In the genomic region with DNA sequence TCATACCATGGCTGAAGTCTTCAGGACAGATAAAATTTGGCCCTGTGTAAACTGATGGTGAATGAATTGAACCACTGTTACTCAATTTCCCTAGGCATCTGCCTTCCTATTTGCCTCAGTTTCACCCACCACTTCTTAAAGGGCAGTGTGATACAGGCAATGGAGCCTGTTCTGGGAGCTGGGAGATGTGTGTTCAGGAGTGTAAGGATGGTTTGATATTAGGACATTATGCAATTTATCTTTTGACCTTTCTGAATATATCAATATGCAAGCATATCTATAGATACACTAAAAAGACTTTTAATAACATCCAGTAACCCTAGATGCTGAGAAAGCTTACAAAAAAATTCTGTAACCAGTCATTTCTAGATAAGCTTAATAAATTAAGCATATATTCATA, we compare ENCODE assay signal across 10 cellular contexts. TPM values are rescaled to one million over a fixed set of nuclear protein-coding genes. Genes with fewer than 3 reads are reported as not detected.
DNase-seq lines count a peak whose midpoint lies in the region; ATAC-seq, FAIRE-seq and TF ChIP-seq lines count a peak whose summit lies in the region.
"Had no signal": no experiment of that assay in that cellular context is flagged by ENCODE, and none has a peak within 500 bp of the region (broad histone marks: within the 10 kb centered on the region; RNA-seq: fewer than 3 reads in every experiment).

No MANE protein-coding gene starts in this region.

- no peak for TF ChIP-seq RAD21 in K562 (CRISPR knock-in tag; conservative IDR thresholded peaks at IDR 0.05 in 1 of 2, IDR thresholded peaks at IDR 0.05 in 1 of 2)

- H3K4me2 ChIP-seq in K562 (ENCODE audit: insufficient read depth, low read length): peak overlapping the region; percentile 82

- H3K4me1 Mint-ChIP-seq in natural killer cell (peaks cover 5 to 16% of the 10 kb centered on the region in 2 donors), endothelial cell (ENCODE audit: unreplicated experiment) (no peaks in the 10 kb centered on the region)

- peak overlapping the region; percentile 66 for H3K4me3 ChIP-seq in A673 (ENCODE audit: low read depth, low read length, poor library complexity, severe bottlenecking)
- H3K4me3 ChIP-seq in K562: no peak overlapping the region
- H3K4me3 ChIP-seq in brain microvascular endothelial cell (ENCODE audit: low read depth, low read length): no peak overlapping the region

- intact Hi-C loops in A673 (cut with micrococcal nuclease; ENCODE audit: unreplicated experiment): no loop called here
- intact Hi-C loops in K562 (cut with micrococcal nuclease): no loop called here
- intact Hi-C loops in natural killer cell (cut with micrococcal nuclease): no loop called here

- TF ChIP-seq EP300 in K562 (IDR thresholded peaks at IDR 0.05; ENCODE audit: low read length): no peak

- POLR2A ChIA-PET in A673 (lab: Charles Lee; ENCODE audit: low non-redundant PET): no interaction called here
- POLR2A ChIA-PET in K562 (lab: Yijun Ruan, JAX): interaction anchor here (0.8 to 1.0 kb wide), 2 partner anchors 181 to 656 kb away, joined by 3 read pairs; a partner anchor contains a TSS

- TF ChIP-seq CTCF in A673 (conservative IDR thresholded peaks at IDR 0.05; ENCODE audit: low read depth, low read length): no peak
- no peak for TF ChIP-seq CTCF in K562 (IDR thresholded peaks at IDR 0.05 in 2 of 3, conservative IDR thresholded peaks at IDR 0.05 in 1 of 3; ENCODE audit: insufficient read depth in 2 of 3, low read depth in 1 of 3, low read length in 3 of 3)
- no peak for TF ChIP-seq CTCF in natural killer cell (IDR thresholded peaks at IDR 0.05)
- no peak for TF ChIP-seq CTCF in endothelial cell (IDR thresholded peaks at IDR 0.05; ENCODE audit: unreplicated experiment)
- no peak for TF ChIP-seq CTCF in brain microvascular endothelial cell (IDR thresholded peaks at IDR 0.05; ENCODE audit: low read depth, low read length, missing control alignments)

- H3K27me3 ChIP-seq in A673 (replicated peaks; ENCODE audit: insufficient read depth, low read depth, low read length, poor library complexity) (no peaks in the 10 kb centered on the region), K562 (ENCODE audit: control insufficient read depth in 2 of 2, insufficient read depth in 2 of 2, low read length in 2 of 2) (peaks cover 2 to 11% of the 10 kb centered on the region in 2 experiments; a peak in 1 of 5 replicates), brain microvascular endothelial cell (replicated peaks) (no peaks in the 10 kb centered on the region)

- H3K4me3 Mint-ChIP-seq in natural killer cell (peak overlapping the region; percentile 75), endothelial cell (ENCODE audit: unreplicated experiment) (no peak overlapping the region)

- DNase-seq in A673 (ENCODE audit: low spot score): no peak
- no peak for DNase-seq in K562 (ENCODE audit: extremely low read depth in 1 of 4, low spot score in 3 of 4)
- DNase-seq in natural killer cell: no peak
- no peak for DNase-seq in activated CD8-positive, alpha-beta memory T cell treated with anti-CD3 and anti-CD28 coated beads, Interleukin-2, amount 50 U/mL, for 4 hours
- DNase-seq in endothelial cell (ENCODE audit: low spot score): no peak
- no peak for DNase-seq in brain microvascular endothelial cell

- in situ Hi-C loops in K562 (cut with MboI): no loop called here
- in situ Hi-C loops in brain microvascular endothelial cell (cut with HindIII; ENCODE audit: low pct_ligation_motif_present, low sequenced_read_pairs): no loop called here

- no peaks in the 10 kb centered on the region for H3K9me3 Mint-ChIP-seq in natural killer cell
- peaks cover 53% of the 10 kb centered on the region for H3K9me3 Mint-ChIP-seq in endothelial cell (ENCODE audit: unreplicated experiment)

- H2AFZ ChIP-seq in K562 (ENCODE audit: low read depth, low read length): no peak overlapping the region

- H3K27ac ChIP-seq in A673 (ENCODE audit: low read depth, low read length, poor library complexity, severe bottlenecking): no peak overlapping the region
- no peak overlapping the region for H3K27ac ChIP-seq in K562 (ENCODE audit: extremely low read depth, low read depth, low read length)
- no peak overlapping the region for H3K27ac ChIP-seq in brain microvascular endothelial cell

- CTCF ChIA-PET in A673 (lab: Charles Lee) (no interaction called here), K562 (lab: Yijun Ruan, JAX; ENCODE audit: low intra/inter-chr PET ratio) (interaction anchor here (1.0 to 1.5 kb wide), 2 partner anchors 179 to 202 kb away, joined by 4 to 5 read pairs; no protein-coding TSS in a partner anchor)

- H3K27ac Mint-ChIP-seq in natural killer cell (no peak overlapping the region), endothelial cell (ENCODE audit: unreplicated experiment) (no peak overlapping the region)
- H3K27ac Mint-ChIP-seq: activated CD4-positive, alpha-beta memory T cell treated with anti-CD3 and anti-CD28 coated beads, Interleukin-2, amount 10 ng/mL, durations not matched to agents 7 days and 5 days had no signal

- BruUV-seq in A673 (replicated peaks; lab: Mats Ljungman, UMichigan): no TSS peak
- BruUV-seq in K562 (replicated peaks; lab: Mats Ljungman, UMichigan): no TSS peak

- H3K9me1 ChIP-seq in K562 (ENCODE audit: control insufficient read depth, insufficient read depth, low read length): no peaks in the 10 kb centered on the region

- no peak for TF ChIP-seq POLR2A in K562 (conservative IDR thresholded peaks at IDR 0.05)

- H3K79me2 ChIP-seq in K562 (ENCODE audit: control insufficient read depth, insufficient read depth, low read length): no peaks in the 10 kb centered on the region

- H3K4me1 ChIP-seq in A673 (ENCODE audit: insufficient read depth, low read length, poor library complexity, severe bottlenecking) (no peaks in the 10 kb centered on the region), ES-I3 (ENCODE audit: insufficient read depth, low read length) (no peaks in the 10 kb centered on the region), K562 (replicated peaks in 1 of 2; ENCODE audit: control insufficient read depth in 2 of 2, insufficient read depth in 2 of 2, low read length in 2 of 2) (peaks cover 0 to 7% of the 10 kb centered on the region in 2 experiments; a peak in 2 of 5 replicates)

- peak overlapping the region; percentile 74; the same call in 1 of the 2 replicates for H3K9ac ChIP-seq in ES-I3 (ENCODE audit: low read depth, low read length)
- no peak overlapping the region for H3K9ac ChIP-seq in K562 (ENCODE audit: insufficient read depth in 1 of 2, low read depth in 2 of 2, low read length in 2 of 2)

- H3K36me3 ChIP-seq in A673 (ENCODE audit: insufficient read depth, low read length, poor library complexity, severe bottlenecking) (no peaks in the 10 kb centered on the region), ES-I3 (ENCODE audit: insufficient read depth, low read length) (no peaks in the 10 kb centered on the region), K562 (ENCODE audit: control insufficient read depth, insufficient read depth, low read length) (no peaks in the 10 kb centered on the region), brain microvascular endothelial cell (replicated peaks) (no peaks in the 10 kb centered on the region)

- no peaks in the 10 kb centered on the region for H4K20me1 ChIP-seq in K562 (replicated peaks; ENCODE audit: control insufficient read depth, insufficient read depth, low read length)

- H3K36me3 Mint-ChIP-seq in natural killer cell (no peaks in the 10 kb centered on the region), endothelial cell (ENCODE audit: low read depth, unreplicated experiment) (peaks cover 14% of the 10 kb centered on the region)

- no peak for FAIRE-seq in K562 (lab: Jason Lieb, UNC)

- H3K27me3 Mint-ChIP-seq in natural killer cell (ENCODE audit: low read depth in 2 of 2) (peaks cover 20 to 45% of the 10 kb centered on the region in 2 donors), endothelial cell (ENCODE audit: unreplicated experiment) (peaks cover 2% of the 10 kb centered on the region)

- ATAC-seq in K562: no peak
- no peak for ATAC-seq in natural killer cell
- ATAC-seq in GM18861 (IDR thresholded peaks at IDR 0.05; ENCODE audit: unreplicated experiment): no peak

- H3K9me3 ChIP-seq in A673 (ENCODE audit: low read depth, low read length, poor library complexity, severe bottlenecking): no peaks in the 10 kb centered on the region
- no peaks in the 10 kb centered on the region for H3K9me3 ChIP-seq in ES-I3 (ENCODE audit: control insufficient read depth, insufficient read depth, low read length)
- 0 out of 2 replicates have a peak, but pooled peaks cover 2% of the 10 kb centered on the region for H3K9me3 ChIP-seq in K562 (replicated peaks; ENCODE audit: control insufficient read depth, insufficient read depth, low read depth, low read length)

RNA-seq across cellular contexts. Expression of a gene that starts 14.6 kb away (rescaled TPM):
- total RNA-seq in A673 (2021): not detected in 2 replicates
- not detected in 2 replicates for total RNA-seq in K562 (2011; cell fraction: chromatin; rRNA removed; ENCODE audit: low replicate concordance)
- not detected in 2 replicates for total RNA-seq in K562 (2011; cell fraction: nucleolus; rRNA removed)
- total RNA-seq in K562 (2011; cell fraction: nucleoplasm; rRNA removed): not detected in 2 replicates
- not detected in 2 replicates for total RNA-seq in K562 (2014; rRNA removed)
- not detected in 2 replicates for total RNA-seq in K562 (2014; rRNA removed; fragmentation: Illumina TruSeq; extraction: Trizol)
- total RNA-seq in K562 (2015; rRNA removed; fragmentation: Illumina TruSeq; extraction: Trizol): not detected in 2 replicates
- total RNA-seq in K562 (2021): not detected in 2 replicates
- polyA plus RNA-seq in K562 (2011; rRNA removed): not detected in 2 replicates
- polyA plus RNA-seq in K562 (2011; cell fraction: cytosol; rRNA removed): not detected in 2 replicates
- not detected in 2 replicates for polyA plus RNA-seq in K562 (2011; cell fraction: nucleus; rRNA removed)
- polyA plus RNA-seq in K562 (2012): not detected in 2 replicates
- polyA plus RNA-seq in K562 (2014; fragmentation: Illumina TruSeq; extraction: Trizol): not detected in 2 replicates
- not detected for polyA plus RNA-seq in K562 (2014; fragmentation: Nextera tagmentation; extraction: Ambion mirVana)
- polyA plus RNA-seq in K562 (2014; rRNA removed): not detected in 2 replicates
- not detected in 2 replicates for polyA minus RNA-seq in K562 (2011; rRNA and poly(A)+ RNA removed)
- polyA minus RNA-seq in K562 (2011; cell fraction: cytosol; rRNA and poly(A)+ RNA removed): not detected in 2 replicates
- not detected in 2 replicates for polyA minus RNA-seq in K562 (2011; cell fraction: nucleus; rRNA and poly(A)+ RNA removed)
- total RNA-seq in natural killer cell: not detected
- total RNA-seq in endothelial cell (ENCODE audit: unreplicated experiment): not detected
- total RNA-seq: activated CD4-positive, alpha-beta memory T cell treated with anti-CD3 and anti-CD28 coated beads, Interleukin-2, amount 10 ng/mL, durations not matched to agents 7 days and 5 days; endothelial cell of umbilical vein had no signal
- polyA plus RNA-seq: endothelial cell of umbilical vein had no signal

RNA-seq across cellular contexts. Expression of a gene that starts 54.9 kb away (rescaled TPM):
- total RNA-seq in A673 (2021): 0.84 and 1.4 TPM in 2 replicates
- 0.69 and 0.90 TPM in 2 replicates for total RNA-seq in K562 (2011; cell fraction: chromatin; rRNA removed; ENCODE audit: low replicate concordance)
- 0.50 and 1.1 TPM in 2 replicates for total RNA-seq in K562 (2011; cell fraction: nucleolus; rRNA removed)
- total RNA-seq in K562 (2011; cell fraction: nucleoplasm; rRNA removed): 0.95 and 1.1 TPM in 2 replicates
- 0.32 and 0.41 TPM in 2 replicates for total RNA-seq in K562 (2014; rRNA removed)
- 0.04 and 0.06 TPM in 2 replicates for total RNA-seq in K562 (2014; rRNA removed; fragmentation: Illumina TruSeq; extraction: Trizol)
- total RNA-seq in K562 (2015; rRNA removed; fragmentation: Illumina TruSeq; extraction: Trizol): 0.07 and 0.19 TPM in 2 replicates
- total RNA-seq in K562 (2021): 0.74 and 0.86 TPM in 2 replicates
- polyA plus RNA-seq in K562 (2011; rRNA removed): 0.14 and 0.15 TPM in 2 replicates
- polyA plus RNA-seq in K562 (2011; cell fraction: cytosol; rRNA removed): 0.24 TPM in 2 replicates
- 0.14 and 0.43 TPM in 2 replicates for polyA plus RNA-seq in K562 (2011; cell fraction: nucleus; rRNA removed)
- polyA plus RNA-seq in K562 (2012): 0.31 and 0.78 TPM in 2 replicates
- polyA plus RNA-seq in K562 (2014; fragmentation: Illumina TruSeq; extraction: Trizol): 0.19 and 0.53 TPM in 2 replicates
- not detected for polyA plus RNA-seq in K562 (2014; fragmentation: Nextera tagmentation; extraction: Ambion mirVana)
- polyA plus RNA-seq in K562 (2014; rRNA removed): 0.23 and 0.40 TPM in 2 replicates
- polyA minus RNA-seq in K562 (2011; rRNA and poly(A)+ RNA removed): 0.03 and 0.35 TPM in 2 replicates
- not detected in 2 replicates for polyA minus RNA-seq in K562 (2011; cell fraction: cytosol; rRNA and poly(A)+ RNA removed)
- 0.13 and 0.44 TPM in 2 replicates for polyA minus RNA-seq in K562 (2011; cell fraction: nucleus; rRNA and poly(A)+ RNA removed)
- total RNA-seq in natural killer cell: not detected
- not detected for total RNA-seq in endothelial cell (ENCODE audit: unreplicated experiment)
- total RNA-seq: activated CD4-positive, alpha-beta memory T cell treated with anti-CD3 and anti-CD28 coated beads, Interleukin-2, amount 10 ng/mL, durations not matched to agents 7 days and 5 days had no signal
- polyA plus RNA-seq: endothelial cell of umbilical vein had no signal
